8 cellular contexts compared by ENCODE assay signal in genomic region chr6:85679445-85680123, GRCh38. TPM values are rescaled to one million over a fixed set of nuclear protein-coding genes. Genes with fewer than 3 reads are reported as not detected.
DNase-seq lines count a peak whose midpoint lies in the region; ATAC-seq and TF ChIP-seq lines count a peak whose summit lies in the region.

No MANE protein-coding gene starts in this region.

- no peaks in the 10 kb centered on the region for H3K27me3 ChIP-seq in CD4-positive, alpha-beta T cell (ENCODE audit: control insufficient read depth, insufficient read depth, low read length)
- no peaks in the 10 kb centered on the region for H3K27me3 ChIP-seq in breast epithelium
- no peaks in the 10 kb centered on the region for H3K27me3 ChIP-seq in naive thymus-derived CD4-positive, alpha-beta T cell (ENCODE audit: control insufficient read depth in 2 of 2, insufficient read depth in 2 of 2, low read length in 2 of 2)

- H3K27ac ChIP-seq in CD4-positive, alpha-beta T cell (ENCODE audit: low read depth, low read length) = peak overlapping the region; percentile 74
- H3K27ac ChIP-seq in breast epithelium = peak overlapping the region; percentile 88 to 91
- H3K27ac ChIP-seq in naive thymus-derived CD4-positive, alpha-beta T cell (ENCODE audit: low read depth, low read length) = peak overlapping the region; percentile 84

- peak overlapping the region; percentile 80 to 98 (median 89) for H3K4me3 ChIP-seq in breast epithelium
- H3K4me3 ChIP-seq in naive thymus-derived CD4-positive, alpha-beta T cell (ENCODE audit: low read length) = peak overlapping the region; percentile 72

- no peaks in the 10 kb centered on the region for H3K36me3 ChIP-seq in breast epithelium
- H3K36me3 ChIP-seq in naive thymus-derived CD4-positive, alpha-beta T cell (ENCODE audit: control insufficient read depth in 2 of 3, insufficient read depth in 3 of 3, low read length in 3 of 3) = peaks cover 0 to 4% (median 4%) of the 10 kb centered on the region in 3 experiments

- H3K4me1 ChIP-seq in breast epithelium = peaks cover 3 to 12% of the 10 kb centered on the region in 2 donors
- H3K4me1 ChIP-seq in naive thymus-derived CD4-positive, alpha-beta T cell (ENCODE audit: control insufficient read depth in 2 of 2, insufficient read depth in 2 of 2, low read length in 2 of 2) = peaks cover 22 to 26% of the 10 kb centered on the region in 2 donors

- TF ChIP-seq POLR2A in breast epithelium (IDR thresholded peaks at IDR 0.05) = no peak

- H3K27ac Mint-ChIP-seq in CD4-positive, alpha-beta T cell = peak overlapping the region; percentile 97
- H3K27ac Mint-ChIP-seq in naive thymus-derived CD4-positive, alpha-beta T cell = peak overlapping the region; percentile 83 to 100 (median 98)

- no peak for DNase-seq in CD4-positive, alpha-beta T cell
- peak; percentile 39 to 51 for DNase-seq in Kasumi-1 (lab: John Stamatoyannopoulos, UW)
- DNase-seq in breast epithelium (ENCODE audit: low spot score in 2 of 2) = no peak
- no peak for DNase-seq in naive thymus-derived CD4-positive, alpha-beta T cell
- no peak for DNase-seq in effector CD4-positive, alpha-beta T cell
- DNase-seq in NCI-H2029 (lab: John Stamatoyannopoulos, UW) = no peak
- DNase-seq in NCI-H2081 treated with DMSO at 0.1 percent for 48 hours (lab: John Stamatoyannopoulos, UW) = no peak
- no peak for DNase-seq in AG20443 (ENCODE audit: low spot score)

- peaks cover 42% of the 10 kb centered on the region for H3K36me3 Mint-ChIP-seq in CD4-positive, alpha-beta T cell (ENCODE audit: low read depth)
- H3K36me3 Mint-ChIP-seq in naive thymus-derived CD4-positive, alpha-beta T cell = peaks cover 4 to 43% (median 17%) of the 10 kb centered on the region in 5 donors

- no peak for ATAC-seq in CD4-positive, alpha-beta T cell (ENCODE audit: poor library complexity)
- no peak for ATAC-seq in naive thymus-derived CD4-positive, alpha-beta T cell

- no peaks in the 10 kb centered on the region for H3K27me3 Mint-ChIP-seq in CD4-positive, alpha-beta T cell
- H3K27me3 Mint-ChIP-seq in naive thymus-derived CD4-positive, alpha-beta T cell = peaks cover 0 to 4% (median 0%) of the 10 kb centered on the region in 5 donors

- H3K9me3 Mint-ChIP-seq in CD4-positive, alpha-beta T cell = no peaks in the 10 kb centered on the region
- peaks cover 0 to 8% (median 2%) of the 10 kb centered on the region in 11 donors for H3K9me3 Mint-ChIP-seq in naive thymus-derived CD4-positive, alpha-beta T cell

- CTCF ChIA-PET in CD4-positive, alpha-beta T cell (lab: Charles Lee) = interaction anchor here (1.4 to 2.1 kb wide), 3 partner anchors 10 to 148 kb away, joined by 3 to 8 read pairs (median 7); partner anchors contain the start of gene SNX14
- CTCF ChIA-PET in naive thymus-derived CD4-positive, alpha-beta T cell (lab: Charles Lee) = interaction anchor here (1.7 to 4.5 kb wide), 2 partner anchors 10 to 37 kb away, joined by 9 to 50 read pairs; partner anchors contain the start of gene SYNCRIP

- no peaks in the 10 kb centered on the region for H3K9me3 ChIP-seq in CD4-positive, alpha-beta T cell (ENCODE audit: control insufficient read depth, low read length)
- no peaks in the 10 kb centered on the region for H3K9me3 ChIP-seq in breast epithelium
- no peaks in the 10 kb centered on the region for H3K9me3 ChIP-seq in naive thymus-derived CD4-positive, alpha-beta T cell (ENCODE audit: control insufficient read depth in 2 of 3, low read length in 3 of 3)

- TF ChIP-seq CTCF in CD4-positive, alpha-beta T cell (IDR thresholded peaks at IDR 0.05) = no peak
- TF ChIP-seq CTCF in breast epithelium (IDR thresholded peaks at IDR 0.05) = no peak

- H3K4me1 Mint-ChIP-seq in CD4-positive, alpha-beta T cell (ENCODE audit: low read depth) = peaks cover 43% of the 10 kb centered on the region
- peaks cover 18 to 43% (median 32%) of the 10 kb centered on the region in 7 donors for H3K4me1 Mint-ChIP-seq in naive thymus-derived CD4-positive, alpha-beta T cell

- POLR2A ChIA-PET in CD4-positive, alpha-beta T cell (lab: Charles Lee) = interaction anchor here (1.0 to 5.8 kb wide), 19 partner anchors 10 to 1820 kb away, joined by 3 to 849 read pairs (median 7); partner anchors contain the start of genes CYB5R4, NT5E, SNX14 and SYNCRIP
- POLR2A ChIA-PET in naive thymus-derived CD4-positive, alpha-beta T cell (lab: Charles Lee) = interaction anchor here (0.8 to 5.8 kb wide), 12 partner anchors 10 to 1729 kb away, joined by 3 to 593 read pairs (median 12); partner anchors contain the start of genes SNX14 and SYNCRIP

- intact Hi-C loops in CD4-positive, alpha-beta T cell (cut with DNase I, micrococcal nuclease) = loop anchor here (5.0 to 10.0 kb wide), 4 partner anchors 55 to 1475 kb away; partner anchors contain the start of genes SNX14 (in 1 of the 2) and ZNF292 (in 1 of the 2)
- intact Hi-C loops in breast epithelium (cut with DNase I; ENCODE audit: low total_unique reads) = loop anchor here (5.0 kb wide), 1 partner anchor 37 kb away; the partner anchor contains the start of gene SYNCRIP
- intact Hi-C loops in naive thymus-derived CD4-positive, alpha-beta T cell (cut with micrococcal nuclease) = loop anchor here (2.0 to 10.0 kb wide), 6 partner anchors 55 to 1913 kb away; partner anchors contain the start of genes ORC3 (in 1 of the 2) and ZNF292 (in 1 of the 2)

- H3K4me3 Mint-ChIP-seq in CD4-positive, alpha-beta T cell = peak overlapping the region; percentile 98
- H3K4me3 Mint-ChIP-seq in naive thymus-derived CD4-positive, alpha-beta T cell = peak overlapping the region; percentile 93 to 100 (median 98)

RNA-seq across cellular contexts. Expression of gene SYNCRIP, which starts 36.9 kb away (rescaled TPM):
- total RNA-seq in CD4-positive, alpha-beta T cell = 10 to 100 TPM; 53.2 to 58.3 TPM
- 10 to 100 TPM; 56.0 to 77.9 (median 67.8) TPM for total RNA-seq in breast epithelium
- total RNA-seq in naive thymus-derived CD4-positive, alpha-beta T cell = 100 to 1,000 TPM in 1 of 5 experiments, 10 to 100 TPM in 4; 69.8 to 131 (median 82.2) TPM
- 10 to 100 TPM; 71.5 to 84.9 TPM for polyA plus RNA-seq in naive thymus-derived CD4-positive, alpha-beta T cell

Comparison
In these comparisons a context has a peak if more than half of its experiments do, and no peak if none do; other contexts are left out.
1. DNase-seq: peak in Kasumi-1 (2 of 2); none in CD4-positive, alpha-beta T cell (0 of 10), breast epithelium (0 of 2), naive thymus-derived CD4-positive, alpha-beta T cell (0 of 9), effector CD4-positive, alpha-beta T cell (single experiment), NCI-H2029 (single experiment), NCI-H2081 treated with DMSO at 0.1 percent for 48 hours (single experiment) and AG20443 (single experiment).
2. Peak in every context shown above with its lines, with median percentiles within 50 percentile points of each other: H3K27ac ChIP-seq.